Comparison of ENCODE assay signal across 21 cellular contexts in the genomic region with DNA sequence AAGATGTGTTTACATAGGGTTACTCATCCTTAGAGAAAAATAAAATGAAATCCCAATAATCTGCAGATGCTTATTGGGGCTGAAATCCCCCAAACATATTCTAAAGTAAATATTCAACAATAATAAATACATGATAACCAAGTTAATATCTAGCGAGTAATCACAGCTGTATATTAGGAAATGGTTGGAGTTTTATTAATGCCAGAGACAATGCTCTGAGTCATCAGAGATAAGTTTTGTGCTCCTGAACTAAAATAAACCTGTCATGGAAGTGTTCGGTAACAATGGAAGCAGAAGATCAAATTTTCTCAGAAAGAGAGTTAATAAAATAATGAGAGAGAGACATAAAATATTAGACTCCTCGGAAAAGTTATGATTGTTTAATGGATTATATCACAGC. TPM values are rescaled to one million over a fixed set of nuclear protein-coding genes. Genes with fewer than 3 reads are reported as not detected.
"Had no signal": no experiment of that assay in that cellular context is flagged by ENCODE, and none has a peak within 500 bp of the region (broad histone marks: within the 10 kb centered on the region; RNA-seq: fewer than 3 reads in every experiment).

No MANE protein-coding gene starts in this region.

- H3K36me3 ChIP-seq: colonic mucosa, prostate gland, right lobe of liver, stomach, thoracic aorta had no signal

- H3K4me3 Mint-ChIP-seq: naive thymus-derived CD4-positive, alpha-beta T cell; nephron progenitor cell had no signal

- ATAC-seq: foreskin keratinocyte; naive thymus-derived CD4-positive, alpha-beta T cell; right lobe of liver had no signal

- H3K27me3 ChIP-seq: colonic mucosa, foreskin keratinocyte, right lobe of liver had no signal

- H3K27ac Mint-ChIP-seq: naive thymus-derived CD4-positive, alpha-beta T cell; nephron progenitor cell had no signal

- H3K4me1 ChIP-seq: foreskin keratinocyte, parathyroid adenoma, prostate gland, right lobe of liver, stomach had no signal

- DNase-seq: cerebellar nuclear complex; colonic mucosa; dorsolateral prefrontal cortex; effector CD8-positive, alpha-beta T cell; foreskin keratinocyte; head of caudate nucleus; hippocampal formation; kidney glomerular epithelial cell; mammary epithelial cell; naive thymus-derived CD4-positive, alpha-beta T cell; nephron progenitor cell; right lobe of liver; stimulated activated naive CD4-positive, alpha-beta T cell; stomach; substantia nigra had no signal

- H3K4me3 ChIP-seq: colonic mucosa, dorsolateral prefrontal cortex, esophagus muscularis mucosa, prostate gland, right lobe of liver, stomach, thoracic aorta had no signal

- H3K9me3 Mint-ChIP-seq: nephron progenitor cell had no signal

- H3K9me3 ChIP-seq: colonic mucosa, esophagus muscularis mucosa, prostate gland, right lobe of liver, stomach, thoracic aorta had no signal

- H3K27ac ChIP-seq: colonic mucosa, epithelial cell of prostate, esophagus muscularis mucosa, foreskin keratinocyte, parathyroid adenoma, prostate gland, right lobe of liver, stomach, thoracic aorta had no signal

- FAIRE-seq: islet of Langerhans had no signal

RNA-seq across cellular contexts. Expression of a gene that starts 31.4 kb away (rescaled TPM):
- total RNA-seq: foreskin keratinocyte, mammary epithelial cell had no signal
- polyA plus RNA-seq: foreskin keratinocyte, mammary epithelial cell had no signal
